ENCODE assay signal across 1 cellular context in the genomic region with DNA sequence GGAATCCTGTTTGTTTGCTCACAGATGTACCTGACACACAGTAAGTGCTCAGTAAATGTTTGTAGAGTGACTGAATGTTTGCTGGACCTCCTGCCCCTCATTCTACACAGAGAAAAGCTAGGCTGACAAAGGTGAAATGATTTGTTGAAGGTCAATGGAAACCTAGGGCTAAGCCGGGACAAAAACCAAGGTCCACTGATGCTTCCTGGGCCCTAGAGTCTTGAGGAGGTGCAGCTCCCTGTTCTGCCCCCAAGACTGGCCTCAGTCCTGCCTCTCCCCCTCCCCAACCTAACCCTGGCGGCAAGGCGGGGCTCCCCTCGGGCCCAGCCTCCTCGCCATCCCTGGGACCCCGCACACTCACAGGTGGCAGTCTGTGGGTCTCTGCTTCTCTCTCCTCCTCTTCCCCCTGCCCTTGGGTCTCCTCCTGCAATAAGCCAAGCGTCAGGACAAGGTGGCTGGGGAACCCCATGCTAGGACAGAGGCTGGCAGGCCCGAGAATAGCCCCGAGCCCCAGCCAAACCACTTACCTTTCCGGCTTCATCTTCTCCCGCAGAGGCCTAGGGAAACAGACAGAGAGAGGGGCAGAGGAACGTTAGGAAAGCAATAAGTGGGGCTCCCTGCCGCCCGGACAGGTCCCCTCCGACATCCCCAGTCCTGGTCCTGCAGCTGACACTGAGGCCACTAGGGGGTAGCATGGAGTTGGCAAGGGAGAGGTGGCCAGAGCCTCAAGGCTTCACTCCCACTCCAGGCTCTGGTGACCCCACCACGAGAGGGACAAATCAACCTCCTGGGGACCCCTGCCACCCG.
TF ChIP-seq lines count a peak whose summit lies in the region.

No MANE protein-coding gene starts in this region.

TF ChIP-seq in GM12878, 131 proteins besides CTCF, POLR2A, EP300 and RAD21:
- TF ChIP-seq RELA (IDR thresholded peaks at IDR 0.05; ENCODE audit: borderline replicate concordance, partially characterized antibody) (peak; percentile 15), BHLHE40 (IDR thresholded peaks at IDR 0.05; ENCODE audit: borderline replicate concordance in 1 of 2, low read depth in 2 of 2, low read length in 1 of 2) (0 out of 4 replicates have a peak, but pooled peaks of 1 of the 2 experiments have one; percentile 4), IRF4 (IDR thresholded peaks at IDR 0.05; ENCODE audit: low read depth, low read length) (0 out of 2 replicates have a peak, but pooled peaks have one; percentile 15), POLR2AphosphoS2 (IDR thresholded peaks at IDR 0.05; ENCODE audit: low read depth, low read length) (no peak), HCFC1 (IDR thresholded peaks at IDR 0.05; ENCODE audit: low read length) (no peak), YY1 (IDR thresholded peaks at IDR 0.05; ENCODE audit: low read depth, low read length) (peak; percentile 38; the same call in 1 of the 2 replicates), TBL1XR1 (IDR thresholded peaks at IDR 0.05; ENCODE audit: low read depth, low read length) (no peak), SMC3 (IDR thresholded peaks at IDR 0.05; ENCODE audit: borderline replicate concordance, low read length) (peak; percentile 80), MTA2 (IDR thresholded peaks at IDR 0.05; ENCODE audit: low read depth) (no peak), IKZF1 (conservative IDR thresholded peaks at IDR 0.05) (0 out of 2 replicates have a peak, but pooled peaks have one; percentile 19), CREB1 (IDR thresholded peaks at IDR 0.05; ENCODE audit: low read depth) (no peak)
- TF ChIP-seq, protein P1, sequence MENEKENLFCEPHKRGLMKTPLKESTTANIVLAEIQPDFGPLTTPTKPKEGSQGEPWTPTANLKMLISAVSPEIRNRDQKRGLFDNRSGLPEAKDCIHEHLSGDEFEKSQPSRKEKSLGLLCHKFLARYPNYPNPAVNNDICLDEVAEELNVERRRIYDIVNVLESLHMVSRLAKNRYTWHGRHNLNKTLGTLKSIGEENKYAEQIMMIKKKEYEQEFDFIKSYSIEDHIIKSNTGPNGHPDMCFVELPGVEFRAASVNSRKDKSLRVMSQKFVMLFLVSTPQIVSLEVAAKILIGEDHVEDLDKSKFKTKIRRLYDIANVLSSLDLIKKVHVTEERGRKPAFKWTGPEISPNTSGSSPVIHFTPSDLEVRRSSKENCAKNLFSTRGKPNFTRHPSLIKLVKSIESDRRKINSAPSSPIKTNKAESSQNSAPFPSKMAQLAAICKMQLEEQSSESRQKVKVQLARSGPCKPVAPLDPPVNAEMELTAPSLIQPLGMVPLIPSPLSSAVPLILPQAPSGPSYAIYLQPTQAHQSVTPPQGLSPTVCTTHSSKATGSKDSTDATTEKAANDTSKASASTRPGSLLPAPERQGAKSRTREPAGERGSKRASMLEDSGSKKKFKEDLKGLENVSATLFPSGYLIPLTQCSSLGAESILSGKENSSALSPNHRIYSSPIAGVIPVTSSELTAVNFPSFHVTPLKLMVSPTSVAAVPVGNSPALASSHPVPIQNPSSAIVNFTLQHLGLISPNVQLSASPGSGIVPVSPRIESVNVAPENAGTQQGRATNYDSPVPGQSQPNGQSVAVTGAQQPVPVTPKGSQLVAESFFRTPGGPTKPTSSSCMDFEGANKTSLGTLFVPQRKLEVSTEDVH (IDR thresholded peaks at IDR 0.05; ENCODE audit: low read depth, partially characterized antibody): no peak
- TF ChIP-seq, protein P2, sequence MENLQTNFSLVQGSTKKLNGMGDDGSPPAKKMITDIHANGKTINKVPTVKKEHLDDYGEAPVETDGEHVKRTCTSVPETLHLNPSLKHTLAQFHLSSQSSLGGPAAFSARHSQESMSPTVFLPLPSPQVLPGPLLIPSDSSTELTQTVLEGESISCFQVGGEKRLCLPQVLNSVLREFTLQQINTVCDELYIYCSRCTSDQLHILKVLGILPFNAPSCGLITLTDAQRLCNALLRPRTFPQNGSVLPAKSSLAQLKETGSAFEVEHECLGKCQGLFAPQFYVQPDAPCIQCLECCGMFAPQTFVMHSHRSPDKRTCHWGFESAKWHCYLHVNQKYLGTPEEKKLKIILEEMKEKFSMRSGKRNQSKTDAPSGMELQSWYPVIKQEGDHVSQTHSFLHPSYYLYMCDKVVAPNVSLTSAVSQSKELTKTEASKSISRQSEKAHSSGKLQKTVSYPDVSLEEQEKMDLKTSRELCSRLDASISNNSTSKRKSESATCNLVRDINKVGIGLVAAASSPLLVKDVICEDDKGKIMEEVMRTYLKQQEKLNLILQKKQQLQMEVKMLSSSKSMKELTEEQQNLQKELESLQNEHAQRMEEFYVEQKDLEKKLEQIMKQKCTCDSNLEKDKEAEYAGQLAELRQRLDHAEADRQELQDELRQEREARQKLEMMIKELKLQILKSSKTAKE (IDR thresholded peaks at IDR 0.05; ENCODE audit: low read depth, poor library complexity, severe bottlenecking): no peak
TF ChIP-seq in GM12878: peak in this region for 6.
